ENCODE assay signal across 30 cellular contexts in the genomic region with DNA sequence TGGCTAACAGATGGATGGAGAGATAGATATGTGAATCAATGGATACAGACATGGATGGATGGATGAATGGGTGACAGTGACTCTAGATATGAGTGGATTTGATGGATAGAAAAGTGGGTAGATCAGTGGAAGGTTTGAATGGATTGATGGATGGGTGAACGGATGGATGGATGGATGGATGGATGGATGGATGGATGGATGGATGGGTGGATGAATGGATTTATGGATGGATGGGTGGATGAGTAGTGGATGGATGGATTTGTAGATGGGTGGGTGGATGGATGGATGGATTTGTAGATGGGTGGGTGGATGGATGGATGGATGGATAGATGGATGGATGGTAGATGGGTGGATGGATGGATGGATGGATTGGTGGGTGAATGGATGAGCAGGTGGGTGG. TPM values are rescaled to one million over a fixed set of nuclear protein-coding genes. Genes with fewer than 3 reads are reported as not detected.
DNase-seq lines count a peak whose midpoint lies in the region; ATAC-seq, FAIRE-seq and TF ChIP-seq lines count a peak whose summit lies in the region.
"Had no signal": no experiment of that assay in that cellular context is flagged by ENCODE, and none has a peak within 500 bp of the region (broad histone marks: within the 10 kb centered on the region; RNA-seq: fewer than 3 reads in every experiment).

No MANE protein-coding gene starts in this region.

- TF ChIP-seq POLR2A in H1 (IDR thresholded peaks at IDR 0.05; ENCODE audit: control extremely low read depth in 1 of 2, low read depth in 2 of 2, low read length in 2 of 2): no peak

- no peak for ATAC-seq in activated CD8-positive, alpha-beta T cell treated with anti-CD3 and anti-CD28 coated beads for 36 hours
- ATAC-seq: GM12878 had no signal

- peaks cover 2 to 14% (median 8%) of the 10 kb centered on the region in 4 experiments for H3K4me1 ChIP-seq in H1 (replicated peaks in 1 of 4; ENCODE audit: control insufficient read depth in 3 of 4, insufficient read depth in 4 of 4, low read length in 3 of 4)
- H3K4me1 ChIP-seq: BE2C had no signal

- no peak overlapping the region for H3K4me2 ChIP-seq in H1 (ENCODE audit: insufficient read depth in 1 of 2, low read depth in 2 of 2, low read length in 2 of 2)
- H3K4me2 ChIP-seq: BLaER1 had no signal

- POLR2A ChIA-PET in H1 (lab: Charles Lee; ENCODE audit: partially characterized antibody): interaction anchor here (1.5 to 2.2 kb wide), 2 partner anchors 10 to 12 kb away, joined by 3 to 7 read pairs; no protein-coding TSS in a partner anchor
- POLR2A ChIA-PET in activated CD8-positive, alpha-beta T cell treated with anti-CD3 and anti-CD28 coated beads for 36 hours (lab: Charles Lee): no interaction called here

- no peak overlapping the region for H2BK20ac ChIP-seq in H1 (ENCODE audit: low read length)

- no peaks in the 10 kb centered on the region for H3K4me1 Mint-ChIP-seq in activated CD4-positive, alpha-beta T cell treated with anti-CD3 and anti-CD28 coated beads, Interleukin-2, amount 10 ng/mL, durations not matched to agents 24 days and 14 days
- H3K4me1 Mint-ChIP-seq in activated CD8-positive, alpha-beta T cell treated with anti-CD3 and anti-CD28 coated beads for 36 hours (ENCODE audit: low read depth): no peaks in the 10 kb centered on the region
- H3K4me1 Mint-ChIP-seq: CD14-positive monocyte; CD4-positive, alpha-beta memory T cell; CD8-positive, alpha-beta memory T cell had no signal

- H3K27me3 ChIP-seq in H1 (replicated peaks in 1 of 4; ENCODE audit: control insufficient read depth in 3 of 4, extremely low read depth in 1 of 4, insufficient read depth in 3 of 4, low read length in 3 of 4): no peaks in the 10 kb centered on the region

- no peak overlapping the region for H2BK12ac ChIP-seq in H1 (ENCODE audit: low read depth, low read length)

- no peak overlapping the region for H2BK15ac ChIP-seq in H1 (ENCODE audit: low read length)

- TF ChIP-seq CTCF in H1 (IDR thresholded peaks at IDR 0.05; ENCODE audit: control extremely low read depth in 1 of 3, insufficient read depth in 1 of 3, low read depth in 1 of 3, low read length in 3 of 3): no peak
- no peak for TF ChIP-seq CTCF in activated CD8-positive, alpha-beta T cell treated with anti-CD3 and anti-CD28 coated beads for 36 hours (IDR thresholded peaks at IDR 0.05)

- H3K79me1 ChIP-seq in H1 (ENCODE audit: low read depth, low read length): no peaks in the 10 kb centered on the region

- H3K23ac ChIP-seq in H1 (ENCODE audit: insufficient read length): no peak overlapping the region

- H3K9me3 ChIP-seq in H1 (ENCODE audit: insufficient read depth in 2 of 2, low read depth in 1 of 2, low read length in 1 of 2): no peaks in the 10 kb centered on the region
- H3K9me3 ChIP-seq: BE2C, BLaER1 had no signal

- no peak overlapping the region for H3K4me3 Mint-ChIP-seq in activated CD4-positive, alpha-beta T cell treated with anti-CD3 and anti-CD28 coated beads, Interleukin-2, amount 10 ng/mL, durations not matched to agents 24 days and 14 days
- H3K4me3 Mint-ChIP-seq in activated CD8-positive, alpha-beta T cell treated with anti-CD3 and anti-CD28 coated beads for 36 hours: no peak overlapping the region
- H3K4me3 Mint-ChIP-seq: CD14-positive monocyte; CD4-positive, CD25-positive, alpha-beta regulatory T cell; CD8-positive, alpha-beta memory T cell had no signal

- DNase-seq in HTR-8/SVneo (ENCODE audit: insufficient read length, low spot score): no peak
- DNase-seq in H1 (ENCODE audit: low read depth in 1 of 2, low spot score in 2 of 2): no peak
- no peak for DNase-seq in T-helper 9 cell
- DNase-seq in activated CD4-positive, alpha-beta T cell treated with anti-CD3 and anti-CD28 coated beads, Interleukin-2, amount 10 ng/mL, durations not matched to agents 24 days and 14 days: no peak
- DNase-seq in activated CD8-positive, alpha-beta T cell treated with anti-CD3 and anti-CD28 coated beads for 36 hours: no peak
- DNase-seq: 8988T; ACHN; BE2C; C1 segment of cervical spinal cord; CD4-positive, alpha-beta memory T cell; CD4-positive, CD25-positive, alpha-beta regulatory T cell; CD8-positive, alpha-beta memory T cell; COR-L47; DMS 273 treated with DMSO at 0.1 percent for 48 hours; DMS153; DMS53; DMS79; DND-41; EL; GDM1 had no signal

- no peak overlapping the region for H2AK5ac ChIP-seq in H1 (ENCODE audit: low read depth, low read length)

- H4K8ac ChIP-seq in H1 (ENCODE audit: extremely low read depth, insufficient read depth, low read length): no peak overlapping the region

- H3K4me3 ChIP-seq in H1 (ENCODE audit: extremely low read depth in 1 of 4, insufficient read depth in 2 of 4, low read depth in 3 of 4, low read length in 4 of 4): no peak overlapping the region
- H3K4me3 ChIP-seq: BLaER1, GM12878 had no signal

- H4K5ac ChIP-seq in H1 (ENCODE audit: insufficient read length, low read depth, low read length): no peak overlapping the region

- H3K27ac ChIP-seq in H1 (ENCODE audit: low read depth, low read length): no peak overlapping the region
- H3K27ac ChIP-seq: BLaER1 had no signal

- H3K23me2 ChIP-seq in H1 (ENCODE audit: low read depth, low read length): peaks cover 18% of the 10 kb centered on the region; the same call in 1 of the 2 replicates

- H3K9ac ChIP-seq in H1 (replicated peaks in 1 of 4; ENCODE audit: extremely low read depth in 1 of 4, low read depth in 3 of 4, low read length in 3 of 4): no peak overlapping the region
- H3K9ac ChIP-seq: BLaER1 had no signal

- H3K36me3 ChIP-seq in H1 (ENCODE audit: control insufficient read depth in 2 of 4, insufficient read depth in 4 of 4, low read length in 3 of 4): no peaks in the 10 kb centered on the region
- H3K36me3 ChIP-seq: BE2C, BLaER1 had no signal

- TF ChIP-seq RAD21 in H1 (IDR thresholded peaks at IDR 0.05 in 1 of 2, conservative IDR thresholded peaks at IDR 0.05 in 1 of 2; ENCODE audit: low read depth in 2 of 2, low read length in 2 of 2): no peak

- H2BK5ac ChIP-seq in H1 (ENCODE audit: low read depth, low read length): no peak overlapping the region

- H3K18ac ChIP-seq in H1 (ENCODE audit: extremely low read depth, low read length): no peak overlapping the region

- WGBS in H1 (ENCODE audit: extremely low coverage in 1 of 2, insufficient coverage in 1 of 2, insufficient read length in 1 of 2, insufficient replicate concordance in 2 of 2, low coverage in 1 of 2, low lambda C conversion rate in 2 of 2, missing lambda C conversion rate in 1 of 2), 2 experiments: 86 to 100% methylated on average over 1 of the region's 1 CpG

- no peaks in the 10 kb centered on the region for H3K36me3 Mint-ChIP-seq in activated CD4-positive, alpha-beta T cell treated with anti-CD3 and anti-CD28 coated beads, Interleukin-2, amount 10 ng/mL, durations not matched to agents 24 days and 14 days (ENCODE audit: low read depth)
- H3K36me3 Mint-ChIP-seq in activated CD8-positive, alpha-beta T cell treated with anti-CD3 and anti-CD28 coated beads for 36 hours (ENCODE audit: low read depth): no peaks in the 10 kb centered on the region
- H3K36me3 Mint-ChIP-seq: CD14-positive monocyte; CD4-positive, alpha-beta memory T cell; CD4-positive, CD25-positive, alpha-beta regulatory T cell; CD8-positive, alpha-beta memory T cell had no signal

- H3K4ac ChIP-seq in H1 (replicated peaks; ENCODE audit: insufficient read length, low read depth, low read length): no peak overlapping the region

- CTCF ChIA-PET in H1 (lab: Charles Lee; ENCODE audit: partially characterized antibody): interaction anchor here (1.7 kb wide), 1 partner anchor 44 kb away, joined by 4 read pairs; no protein-coding TSS in a partner anchor
- CTCF ChIA-PET in activated CD8-positive, alpha-beta T cell treated with anti-CD3 and anti-CD28 coated beads for 36 hours (lab: Charles Lee): no interaction called here

- H2BK120ac ChIP-seq in H1 (replicated peaks; ENCODE audit: low read depth, low read length): no peak overlapping the region

- H2AFZ ChIP-seq in H1 (ENCODE audit: low read length): no peak overlapping the region

- FAIRE-seq in HTR-8/SVneo (lab: Jason Lieb, UNC) (peak; percentile 71), H1 (lab: Jason Lieb, UNC) (no peak)
- FAIRE-seq: A204.1, GM12878, GM12892, GM18507 had no signal

- 0 out of 4 replicates have a peak, but pooled peaks cover 0 to 2% of the 10 kb centered on the region in 2 experiments for H3K79me2 ChIP-seq in H1 (ENCODE audit: control insufficient read depth in 1 of 2, insufficient read depth in 2 of 2, low read length in 2 of 2)

- H3K14ac ChIP-seq in H1 (ENCODE audit: insufficient read length): no peak overlapping the region

- H3K9me3 Mint-ChIP-seq in activated CD4-positive, alpha-beta T cell treated with anti-CD3 and anti-CD28 coated beads, Interleukin-2, amount 10 ng/mL, durations not matched to agents 24 days and 14 days: peaks cover 3% of the 10 kb centered on the region
- H3K9me3 Mint-ChIP-seq in activated CD8-positive, alpha-beta T cell treated with anti-CD3 and anti-CD28 coated beads for 36 hours: no peaks in the 10 kb centered on the region
- H3K9me3 Mint-ChIP-seq: CD8-positive, alpha-beta memory T cell had no signal

- TF ChIP-seq EP300 in H1 (IDR thresholded peaks at IDR 0.05; ENCODE audit: borderline replicate concordance in 1 of 2, low read depth in 2 of 2, low read length in 2 of 2): no peak

- no peak overlapping the region for H4K91ac ChIP-seq in H1 (replicated peaks; ENCODE audit: insufficient read length, low read length)

- H4K20me1 ChIP-seq in H1 (replicated peaks in 1 of 2; ENCODE audit: control insufficient read depth in 1 of 2, insufficient read depth in 2 of 2, low read length in 2 of 2): peaks cover 9 to 21% of the 10 kb centered on the region in 2 experiments

- intact Hi-C loops in activated CD4-positive, alpha-beta T cell treated with anti-CD3 and anti-CD28 coated beads, Interleukin-2, amount 10 ng/mL, durations not matched to agents 24 days and 14 days (cut with micrococcal nuclease): no loop called here
- intact Hi-C loops in activated CD8-positive, alpha-beta T cell treated with anti-CD3 and anti-CD28 coated beads for 36 hours (cut with micrococcal nuclease): no loop called here

- peak overlapping the region; percentile 54 for H3K56ac ChIP-seq in H1 (replicated peaks; ENCODE audit: insufficient read length, low read depth, low read length)

- peaks cover 24% of the 10 kb centered on the region for H3K27me3 Mint-ChIP-seq in activated CD4-positive, alpha-beta T cell treated with anti-CD3 and anti-CD28 coated beads, Interleukin-2, amount 10 ng/mL, durations not matched to agents 24 days and 14 days
- H3K27me3 Mint-ChIP-seq in activated CD8-positive, alpha-beta T cell treated with anti-CD3 and anti-CD28 coated beads for 36 hours: peaks cover 23% of the 10 kb centered on the region

- no peak overlapping the region for H3K27ac Mint-ChIP-seq in activated CD4-positive, alpha-beta T cell treated with anti-CD3 and anti-CD28 coated beads, Interleukin-2, amount 10 ng/mL, durations not matched to agents 24 days and 14 days
- no peak overlapping the region for H3K27ac Mint-ChIP-seq in activated CD8-positive, alpha-beta T cell treated with anti-CD3 and anti-CD28 coated beads for 36 hours
- H3K27ac Mint-ChIP-seq: CD4-positive, alpha-beta memory T cell; CD4-positive, CD25-positive, alpha-beta regulatory T cell; CD8-positive, alpha-beta memory T cell had no signal

RNA-seq across cellular contexts. Expression of gene CELF5, which starts 6.8 kb away (rescaled TPM):
- total RNA-seq in H1 (2021; fragmentation: NEBNext Ultra II Directional; extraction: Animal tissue kit (Norgen Biotek cat#: 25700)): 9.8 and 9.9 TPM in 2 replicates
- polyA plus RNA-seq in H1 (2011; rRNA removed): 15.0 and 18.2 TPM in 2 replicates
- polyA plus RNA-seq in H1 (2011; cell fraction: cytosol; rRNA removed): 15.4 TPM
- polyA plus RNA-seq in H1 (2011; cell fraction: nucleus; rRNA removed): 43.5 TPM
- 9.0 to 15.7 TPM (median 12.5 TPM) in 4 replicates for polyA plus RNA-seq in H1 (2012, experiment 1 of 2)
- 6.1 TPM for polyA plus RNA-seq in H1 (2012, experiment 2 of 2)
- 11.1 TPM for polyA plus RNA-seq in H1 (2013, experiment 1 of 2)
- polyA plus RNA-seq in H1 (2013, experiment 2 of 2): 10.4 TPM
- polyA minus RNA-seq in H1 (2011; rRNA and poly(A)+ RNA removed): 4.4 and 4.7 TPM in 2 replicates
- polyA minus RNA-seq in H1 (2011; cell fraction: cytosol; rRNA and poly(A)+ RNA removed): 4.8 TPM
- polyA minus RNA-seq in H1 (2011; cell fraction: nucleus; rRNA and poly(A)+ RNA removed): 11.7 TPM
- 0.12 and 0.19 TPM in 2 replicates for total RNA-seq in activated CD4-positive, alpha-beta T cell treated with anti-CD3 and anti-CD28 coated beads, Interleukin-2, amount 10 ng/mL, durations not matched to agents 24 days and 14 days
- total RNA-seq in activated CD8-positive, alpha-beta T cell treated with anti-CD3 and anti-CD28 coated beads for 36 hours: under 1 TPM; 0.20 to 0.56 TPM
- total RNA-seq: GM12878 had no signal
- polyA plus RNA-seq: AG04450; CD14-positive monocyte; CD4-positive, CD25-positive, alpha-beta regulatory T cell; CD8-positive, alpha-beta memory T cell had no signal

RNA-seq across cellular contexts. Expression of gene NCLN, which starts 45.6 kb away (rescaled TPM):
- 103 and 105 TPM in 2 replicates for total RNA-seq in H1 (2021; fragmentation: NEBNext Ultra II Directional; extraction: Animal tissue kit (Norgen Biotek cat#: 25700))
- polyA plus RNA-seq in H1 (2011; rRNA removed): 89.2 and 119 TPM in 2 replicates
- polyA plus RNA-seq in H1 (2011; cell fraction: cytosol; rRNA removed): 75.6 TPM
- 144 TPM for polyA plus RNA-seq in H1 (2011; cell fraction: nucleus; rRNA removed)
- polyA plus RNA-seq in H1 (2012, experiment 1 of 2): 69.2 to 103 TPM (median 103 TPM) in 4 replicates
- 80.4 TPM for polyA plus RNA-seq in H1 (2012, experiment 2 of 2)
- 121 TPM for polyA plus RNA-seq in H1 (2013, experiment 1 of 2)
- 121 TPM for polyA plus RNA-seq in H1 (2013, experiment 2 of 2)
- 50.0 and 55.6 TPM in 2 replicates for polyA minus RNA-seq in H1 (2011; rRNA and poly(A)+ RNA removed)
- polyA minus RNA-seq in H1 (2011; cell fraction: cytosol; rRNA and poly(A)+ RNA removed): 68.7 TPM
- 52.1 TPM for polyA minus RNA-seq in H1 (2011; cell fraction: nucleus; rRNA and poly(A)+ RNA removed)
- 114 and 116 TPM in 2 replicates for total RNA-seq in activated CD4-positive, alpha-beta T cell treated with anti-CD3 and anti-CD28 coated beads, Interleukin-2, amount 10 ng/mL, durations not matched to agents 24 days and 14 days
- 10 to 100 TPM; 55.9 to 56.8 TPM for total RNA-seq in activated CD8-positive, alpha-beta T cell treated with anti-CD3 and anti-CD28 coated beads for 36 hours

RNA-seq across cellular contexts. Expression of gene S1PR4, which starts 52.7 kb away (rescaled TPM):
- total RNA-seq in H1 (2021; fragmentation: NEBNext Ultra II Directional; extraction: Animal tissue kit (Norgen Biotek cat#: 25700)): not detected in 2 replicates
- 0.05 TPM in 1 of 2 replicates, not detected in the other for polyA plus RNA-seq in H1 (2011; rRNA removed)
- polyA plus RNA-seq in H1 (2011; cell fraction: cytosol; rRNA removed): not detected
- not detected for polyA plus RNA-seq in H1 (2011; cell fraction: nucleus; rRNA removed)
- polyA plus RNA-seq in H1 (2012, experiment 1 of 2): not detected in 4 replicates
- not detected for polyA plus RNA-seq in H1 (2012, experiment 2 of 2)
- not detected for polyA plus RNA-seq in H1 (2013, experiment 1 of 2)
- polyA plus RNA-seq in H1 (2013, experiment 2 of 2): not detected
- polyA minus RNA-seq in H1 (2011; rRNA and poly(A)+ RNA removed): not detected in 2 replicates
- not detected for polyA minus RNA-seq in H1 (2011; cell fraction: cytosol; rRNA and poly(A)+ RNA removed)
- not detected for polyA minus RNA-seq in H1 (2011; cell fraction: nucleus; rRNA and poly(A)+ RNA removed)
- total RNA-seq in activated CD4-positive, alpha-beta T cell treated with anti-CD3 and anti-CD28 coated beads, Interleukin-2, amount 10 ng/mL, durations not matched to agents 24 days and 14 days: 41.8 and 43.7 TPM in 2 replicates
- total RNA-seq in activated CD8-positive, alpha-beta T cell treated with anti-CD3 and anti-CD28 coated beads for 36 hours: 10 to 100 TPM; 48.5 to 51.9 TPM
- total RNA-seq: A673, Daoy, G401 had no signal
- polyA plus RNA-seq: AG04450 had no signal

Comparison
In these comparisons a context has a peak if more than half of its experiments do, and no peak if none do; other contexts are left out.
1. RNA of gene S1PR4, which starts 52.7 kb away (total RNA-seq): 48.5 to 51.9 TPM in activated CD8-positive, alpha-beta T cell treated with anti-CD3 and anti-CD28 coated beads for 36 hours and 41.8 to 43.7 TPM in activated CD4-positive, alpha-beta T cell treated with anti-CD3 and anti-CD28 coated beads, Interleukin-2, amount 10 ng/mL, durations not matched to agents 24 days and 14 days; not detected in H1; every median in the first group is over 10 times any median in the second.